Comparison of ENCODE assay signal across 27 cellular contexts in the genomic region with DNA sequence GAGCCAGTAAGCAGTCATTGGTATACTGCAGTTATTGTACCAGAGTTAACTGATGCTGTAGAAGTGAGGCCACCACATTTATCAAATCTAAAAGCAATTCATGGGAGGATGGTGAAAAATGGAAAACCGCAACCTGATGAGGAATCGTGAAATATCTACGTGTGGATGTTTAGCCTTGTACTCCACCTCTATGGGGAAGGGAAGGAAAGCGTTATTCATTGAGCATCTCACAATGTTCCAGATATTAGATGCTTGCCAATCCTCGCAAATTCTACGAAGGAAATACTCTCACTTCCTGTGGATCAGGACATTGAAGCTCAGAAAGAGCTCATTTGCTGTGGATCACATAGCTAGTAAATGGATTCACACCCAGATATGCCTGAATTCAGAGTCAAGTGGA.
"Had no signal": no experiment of that assay in that cellular context is flagged by ENCODE, and none has a peak within 500 bp of the region (broad histone marks: within the 10 kb centered on the region; RNA-seq: fewer than 3 reads in every experiment).

No MANE protein-coding gene starts in this region.

- H3K27ac Mint-ChIP-seq: activated CD4-positive, alpha-beta memory T cell treated with anti-CD3 and anti-CD28 coated beads, Interleukin-2, amount 10 ng/mL, durations not matched to agents 7 days and 5 days; activated CD4-positive, alpha-beta T cell treated with anti-CD3 and anti-CD28 coated beads for 36 hours; activated naive CD4-positive, alpha-beta T cell treated with anti-CD3 and anti-CD28 coated beads for 36 hours; activated naive CD8-positive, alpha-beta T cell; activated T-helper 17 cell treated with anti-CD3 and anti-CD28 coated beads, Interleukin-2, amount 50 U/mL, for 72 hours; brain; T-cell had no signal

- ATAC-seq: activated CD4-positive, alpha-beta T cell treated with anti-CD3 and anti-CD28 coated beads for 36 hours; activated T-helper 17 cell treated with anti-CD3 and anti-CD28 coated beads, Interleukin-2, amount 50 U/mL, for 72 hours; T-cell had no signal

- H3K4me3 ChIP-seq: SK-N-MC had no signal

- H3K27me3 Mint-ChIP-seq: activated CD4-positive, alpha-beta memory T cell treated with anti-CD3 and anti-CD28 coated beads, Interleukin-2, amount 10 ng/mL, durations not matched to agents 7 days and 5 days; activated CD4-positive, alpha-beta T cell treated with anti-CD3 and anti-CD28 coated beads for 36 hours; activated naive CD8-positive, alpha-beta T cell; activated T-helper 17 cell treated with anti-CD3 and anti-CD28 coated beads, Interleukin-2, amount 50 U/mL, for 72 hours; central memory CD8-positive, alpha-beta T cell; T-cell had no signal

- DNase-seq: activated CD4-positive, alpha-beta memory T cell treated with anti-CD3 and anti-CD28 coated beads, Interleukin-2, amount 10 ng/mL, durations not matched to agents 7 days and 5 days; activated CD4-positive, alpha-beta T cell treated with anti-CD3 and anti-CD28 coated beads for 36 hours; activated CD4-positive, alpha-beta T cell treated with anti-CD3 and anti-CD28 coated beads, Interleukin-2, amount 50 U/mL, for 1 hour; activated gamma-delta T cell; activated naive CD4-positive, alpha-beta T cell treated with anti-CD3 and anti-CD28 coated beads for 36 hours; activated T-cell treated with anti-CD3 and anti-CD28 coated beads for 4 hours; activated T-cell treated with anti-CD3 and anti-CD28 coated beads, Interleukin-2, amount 50 U/mL, for 48 hours; amygdala; Karpas-422; NCI-H1048; NCI-H146; NCI-H2029; NCI-H2107; NCI-H2171 treated with DMSO at 0.1 percent for 48 hours; NCI-H226; NCI-H526; NCI-H82; T-cell; T-helper 2 cell; T1000 had no signal

- FAIRE-seq: astrocyte, TTC549 had no signal

- H3K27ac ChIP-seq: SK-N-MC had no signal

- H3K4me3 Mint-ChIP-seq: activated CD4-positive, alpha-beta memory T cell treated with anti-CD3 and anti-CD28 coated beads, Interleukin-2, amount 10 ng/mL, durations not matched to agents 7 days and 5 days; activated CD4-positive, alpha-beta T cell treated with anti-CD3 and anti-CD28 coated beads for 36 hours; activated naive CD4-positive, alpha-beta T cell treated with anti-CD3 and anti-CD28 coated beads for 36 hours; activated naive CD8-positive, alpha-beta T cell; activated T-helper 17 cell treated with anti-CD3 and anti-CD28 coated beads, Interleukin-2, amount 50 U/mL, for 72 hours; brain; central memory CD8-positive, alpha-beta T cell; T-cell had no signal

- H3K9me3 Mint-ChIP-seq: activated CD4-positive, alpha-beta memory T cell treated with anti-CD3 and anti-CD28 coated beads, Interleukin-2, amount 10 ng/mL, durations not matched to agents 7 days and 5 days; activated naive CD4-positive, alpha-beta T cell treated with anti-CD3 and anti-CD28 coated beads for 36 hours; activated T-helper 17 cell treated with anti-CD3 and anti-CD28 coated beads, Interleukin-2, amount 50 U/mL, for 72 hours; brain; central memory CD8-positive, alpha-beta T cell; T-cell had no signal
